In genomic region chr16:27426423-27427408, GRCh38 we compare ENCODE assay signal across 8 cellular contexts. TPM values are rescaled to one million over a fixed set of nuclear protein-coding genes. Genes with fewer than 3 reads are reported as not detected.
DNase-seq lines count a peak whose midpoint lies in the region; ATAC-seq and TF ChIP-seq lines count a peak whose summit lies in the region.

No MANE protein-coding gene starts in this region.

- H3K4me3 Mint-ChIP-seq in T-helper 2 cell treated with Interferon-gamma antibody and Interleukin-4, amounts not matched to agents 5 μg/mL and 100 μg/mL, for 36 hours, result peak overlapping the region; percentile 58
- no peak overlapping the region for H3K4me3 Mint-ChIP-seq in type B pancreatic cell

- H3K27ac Mint-ChIP-seq in T-helper 2 cell treated with Interferon-gamma antibody and Interleukin-4, amounts not matched to agents 5 μg/mL and 100 μg/mL, for 36 hours, result peak overlapping the region; percentile 88
- no peak overlapping the region for H3K27ac Mint-ChIP-seq in type B pancreatic cell

- H3K9me3 Mint-ChIP-seq in T-helper 2 cell treated with Interferon-gamma antibody and Interleukin-4, amounts not matched to agents 5 μg/mL and 100 μg/mL, for 36 hours, result peaks cover 10% of the 10 kb centered on the region
- peaks cover 6% of the 10 kb centered on the region for H3K9me3 Mint-ChIP-seq in type B pancreatic cell

- H3K27me3 Mint-ChIP-seq in T-helper 2 cell treated with Interferon-gamma antibody and Interleukin-4, amounts not matched to agents 5 μg/mL and 100 μg/mL, for 36 hours (ENCODE audit: low read depth), result no peaks in the 10 kb centered on the region
- H3K27me3 Mint-ChIP-seq in type B pancreatic cell, result no peaks in the 10 kb centered on the region

- DNase-seq in NCI-H1694 (lab: John Stamatoyannopoulos, UW) (peak; percentile 11), NCI-H1694 treated with DMSO at 0.1 percent for 48 hours (lab: John Stamatoyannopoulos, UW) (no peak), astrocyte of the hippocampus (ENCODE audit: low read depth, low spot score) (peak; percentile 89), mesenteric fat pad (ENCODE audit: low spot score) (peak; percentile 83), type B pancreatic cell (ENCODE audit: extremely low spot score, unreplicated experiment) (peak; percentile 39)
- peak; percentile 75 for DNase-seq in Jurkat, Clone E6-1 (ENCODE audit: low read depth, low spot score)
- peak; percentile 75 for DNase-seq in T-helper 2 cell treated with Interferon-gamma antibody and Interleukin-4, amounts not matched to agents 5 μg/mL and 100 μg/mL, for 36 hours (ENCODE audit: low spot score)

- no peak for TF ChIP-seq CTCF in type B pancreatic cell (conservative IDR thresholded peaks at IDR 0.05)

- H3K4me1 Mint-ChIP-seq in T-helper 2 cell treated with Interferon-gamma antibody and Interleukin-4, amounts not matched to agents 5 μg/mL and 100 μg/mL, for 36 hours (ENCODE audit: low read depth), result peaks cover 37% of the 10 kb centered on the region
- no peaks in the 10 kb centered on the region for H3K4me1 Mint-ChIP-seq in type B pancreatic cell (ENCODE audit: unreplicated experiment)

- H3K4me3 ChIP-seq in Jurkat, Clone E6-1 (ENCODE audit: low read length), result no peak overlapping the region

- ATAC-seq in GM21786 (IDR thresholded peaks at IDR 0.05; ENCODE audit: unreplicated experiment), result peak; percentile 64

- peaks cover 62% of the 10 kb centered on the region for H3K36me3 Mint-ChIP-seq in T-helper 2 cell treated with Interferon-gamma antibody and Interleukin-4, amounts not matched to agents 5 μg/mL and 100 μg/mL, for 36 hours (ENCODE audit: low read depth)
- no peaks in the 10 kb centered on the region for H3K36me3 Mint-ChIP-seq in type B pancreatic cell

RNA-seq across cellular contexts. Expression of gene IL21R, which starts 24.7 kb away (rescaled TPM):
- 0.55 TPM for polyA plus RNA-seq in Jurkat, Clone E6-1 (2012; ENCODE audit: insufficient read depth, insufficient read length)
- 0.22 TPM for total RNA-seq in mesenteric fat pad
- total RNA-seq in type B pancreatic cell (ENCODE audit: low replicate concordance), result 0.29 TPM in 1 of 2 replicates, not detected in the other
